9 cellular contexts compared by ENCODE assay signal in the genomic region with DNA sequence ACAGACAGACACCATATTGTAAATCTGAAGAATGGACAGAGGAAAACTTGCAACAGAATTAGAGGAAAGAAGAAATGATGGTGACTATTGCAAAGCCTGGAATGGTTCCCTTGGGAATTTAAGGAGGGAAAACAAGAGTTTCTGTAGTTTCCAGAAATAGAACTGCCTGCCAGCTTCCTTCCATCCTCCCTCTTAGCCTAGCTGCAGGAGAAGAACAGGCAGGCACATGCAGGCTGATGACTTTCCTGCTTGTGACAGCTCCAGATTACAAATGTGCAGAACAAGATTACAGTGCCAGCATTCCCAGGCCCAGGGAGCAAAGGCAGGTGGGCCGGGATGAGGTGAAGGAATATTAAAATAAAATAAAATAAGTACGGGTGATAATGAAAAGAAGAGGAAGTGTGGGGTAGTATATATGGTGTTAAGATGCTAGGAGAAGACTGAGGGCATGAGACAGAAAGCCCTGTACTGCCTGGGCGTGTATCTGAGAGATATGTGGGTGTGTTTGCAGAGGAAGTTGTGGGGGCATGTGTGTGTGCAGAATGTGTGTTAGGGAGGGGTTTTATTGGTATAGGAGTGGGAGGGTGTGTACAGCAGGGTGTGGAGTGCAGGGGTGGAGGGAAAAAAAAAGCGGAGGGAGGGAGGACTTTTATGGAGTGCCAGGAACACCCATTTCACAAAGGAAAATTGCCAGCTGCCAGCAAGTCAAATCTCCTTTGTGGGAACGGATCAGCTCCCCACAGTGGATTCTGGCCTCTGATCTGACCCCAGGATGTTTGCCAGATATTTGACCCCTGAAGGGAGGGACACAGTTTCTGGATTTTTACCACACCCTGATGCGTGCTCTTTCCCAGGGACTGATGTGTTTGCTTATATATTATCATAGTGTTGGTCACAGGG. TPM values are rescaled to one million over a fixed set of nuclear protein-coding genes. Genes with fewer than 3 reads are reported as not detected.
DNase-seq lines count a peak whose midpoint lies in the region; FAIRE-seq and TF ChIP-seq lines count a peak whose summit lies in the region.
"Had no signal": no experiment of that assay in that cellular context is flagged by ENCODE, and none has a peak within 500 bp of the region (broad histone marks: within the 10 kb centered on the region; RNA-seq: fewer than 3 reads in every experiment).

No MANE protein-coding gene starts in this region.

- H3K36me3 ChIP-seq in CD4-positive, alpha-beta memory T cell (ENCODE audit: insufficient read depth, low read length), result no peaks in the 10 kb centered on the region
- H3K36me3 ChIP-seq in HAP-1 (replicated peaks) (no peaks in the 10 kb centered on the region), BE2C (no peaks in the 10 kb centered on the region)

- CTCF ChIA-PET in CD4-positive, alpha-beta memory T cell (lab: Charles Lee; ENCODE audit: partially characterized antibody), result interaction anchor here (1.3 kb wide), 1 partner anchor 9 kb away, joined by 3 read pairs; no protein-coding TSS in a partner anchor

- peak in 3 of 5 donors; percentile 9 to 19 (median 14) for DNase-seq in CD4-positive, alpha-beta memory T cell
- DNase-seq in HTR-8/SVneo (ENCODE audit: insufficient read length, low spot score) (peak; percentile 25), left kidney (ENCODE audit: low read depth, low spot score) (peak; percentile 18), type B pancreatic cell (ENCODE audit: extremely low spot score, unreplicated experiment) (no peak), HAP-1 (ENCODE audit: low spot score in 2 of 2) (no peak), BE2C (no peak), cortex of kidney (lab: John Stamatoyannopoulos, UW) (no peak)
- no peak for DNase-seq in activated T-helper 1 cell treated with anti-CD3 and anti-CD28 coated beads, Interleukin-12 subunit alpha, Interleukin-12 subunit beta, Interleukin-2, Interleukin-4 antibody, amounts not matched to agents 30 ng/mL and 10 ng/mL and 1 ng/mL, durations not matched to agents 14 hours and 24 hours and 36 hours (ENCODE audit: low spot score)

- H3K27me3 ChIP-seq in CD4-positive, alpha-beta memory T cell (ENCODE audit: insufficient read depth, low read length), result no peaks in the 10 kb centered on the region
- H3K27me3 ChIP-seq in HAP-1 (ENCODE audit: low read depth) (no peaks in the 10 kb centered on the region), BE2C (no peaks in the 10 kb centered on the region)

- POLR2A ChIA-PET in CD4-positive, alpha-beta memory T cell (lab: Charles Lee; ENCODE audit: partially characterized antibody), result interaction anchor here (1.5 kb wide), 1 partner anchor 44 kb away, joined by 10 read pairs; a partner anchor contains a TSS

- no peak overlapping the region for H3K4me3 ChIP-seq in CD4-positive, alpha-beta memory T cell (ENCODE audit: low read length in 2 of 2)
- H3K4me3 ChIP-seq in HAP-1 (no peak overlapping the region), BE2C (ENCODE audit: low read depth, low read length) (no peak overlapping the region)

- H3K27ac Mint-ChIP-seq in CD4-positive, alpha-beta memory T cell, result peak overlapping the region; percentile 13 to 75 (median 49)
- H3K27ac Mint-ChIP-seq in activated T-helper 1 cell treated with anti-CD3 and anti-CD28 coated beads, Interleukin-12 subunit alpha, Interleukin-12 subunit beta, Interleukin-2, Interleukin-4 antibody, amounts not matched to agents 30 ng/mL and 10 ng/mL and 1 ng/mL, durations not matched to agents 14 hours and 24 hours and 36 hours, result peak overlapping the region; percentile 9
- peak overlapping the region; percentile 86 for H3K27ac Mint-ChIP-seq in type B pancreatic cell
- H3K27ac Mint-ChIP-seq: activated naive CD4-positive, alpha-beta T cell treated with anti-CD3 and anti-CD28 coated beads, Interleukin-2, amount 50 U/mL, for 24 hours had no signal

- H3K4me3 Mint-ChIP-seq in CD4-positive, alpha-beta memory T cell, result peak overlapping the region; percentile 18 to 73 (median 49)
- no peak overlapping the region for H3K4me3 Mint-ChIP-seq in activated T-helper 1 cell treated with anti-CD3 and anti-CD28 coated beads, Interleukin-12 subunit alpha, Interleukin-12 subunit beta, Interleukin-2, Interleukin-4 antibody, amounts not matched to agents 30 ng/mL and 10 ng/mL and 1 ng/mL, durations not matched to agents 14 hours and 24 hours and 36 hours
- H3K4me3 Mint-ChIP-seq in type B pancreatic cell, result peak overlapping the region; percentile 65
- H3K4me3 Mint-ChIP-seq: activated naive CD4-positive, alpha-beta T cell treated with anti-CD3 and anti-CD28 coated beads, Interleukin-2, amount 50 U/mL, for 24 hours had no signal

- no peaks in the 10 kb centered on the region for H3K9me3 Mint-ChIP-seq in CD4-positive, alpha-beta memory T cell
- H3K9me3 Mint-ChIP-seq in activated T-helper 1 cell treated with anti-CD3 and anti-CD28 coated beads, Interleukin-12 subunit alpha, Interleukin-12 subunit beta, Interleukin-2, Interleukin-4 antibody, amounts not matched to agents 30 ng/mL and 10 ng/mL and 1 ng/mL, durations not matched to agents 14 hours and 24 hours and 36 hours, result no peaks in the 10 kb centered on the region
- peaks cover 4% of the 10 kb centered on the region for H3K9me3 Mint-ChIP-seq in type B pancreatic cell
- H3K9me3 Mint-ChIP-seq: activated naive CD4-positive, alpha-beta T cell treated with anti-CD3 and anti-CD28 coated beads, Interleukin-2, amount 50 U/mL, for 24 hours had no signal

- peaks cover 25 to 41% (median 32%) of the 10 kb centered on the region in 4 donors for H3K4me1 Mint-ChIP-seq in CD4-positive, alpha-beta memory T cell
- peaks cover 38% of the 10 kb centered on the region for H3K4me1 Mint-ChIP-seq in activated T-helper 1 cell treated with anti-CD3 and anti-CD28 coated beads, Interleukin-12 subunit alpha, Interleukin-12 subunit beta, Interleukin-2, Interleukin-4 antibody, amounts not matched to agents 30 ng/mL and 10 ng/mL and 1 ng/mL, durations not matched to agents 14 hours and 24 hours and 36 hours (ENCODE audit: low read depth)
- H3K4me1 Mint-ChIP-seq in type B pancreatic cell (ENCODE audit: unreplicated experiment), result peaks cover 40% of the 10 kb centered on the region

- no peaks in the 10 kb centered on the region for H3K36me3 Mint-ChIP-seq in CD4-positive, alpha-beta memory T cell
- peaks cover 2% of the 10 kb centered on the region for H3K36me3 Mint-ChIP-seq in activated T-helper 1 cell treated with anti-CD3 and anti-CD28 coated beads, Interleukin-12 subunit alpha, Interleukin-12 subunit beta, Interleukin-2, Interleukin-4 antibody, amounts not matched to agents 30 ng/mL and 10 ng/mL and 1 ng/mL, durations not matched to agents 14 hours and 24 hours and 36 hours (ENCODE audit: low read depth)
- H3K36me3 Mint-ChIP-seq in type B pancreatic cell, result no peaks in the 10 kb centered on the region
- H3K36me3 Mint-ChIP-seq: activated naive CD4-positive, alpha-beta T cell treated with anti-CD3 and anti-CD28 coated beads, Interleukin-2, amount 50 U/mL, for 24 hours had no signal

- H3K4me1 ChIP-seq in CD4-positive, alpha-beta memory T cell (ENCODE audit: insufficient read depth, low read length), result peaks cover 37% of the 10 kb centered on the region
- H3K4me1 ChIP-seq in HAP-1 (no peaks in the 10 kb centered on the region), BE2C (peaks cover 5% of the 10 kb centered on the region)

- peak; percentile 16 for FAIRE-seq in HTR-8/SVneo (lab: Jason Lieb, UNC)

- H3K9me3 ChIP-seq in CD4-positive, alpha-beta memory T cell (ENCODE audit: control insufficient read depth in 1 of 2, low read length in 2 of 2), result no peaks in the 10 kb centered on the region
- H3K9me3 ChIP-seq in HAP-1 (no peaks in the 10 kb centered on the region), BE2C (no peaks in the 10 kb centered on the region)

- in situ Hi-C loops in HAP-1 (cut with MboI; ENCODE audit: low sequenced_read_pairs), result no loop called here

- TF ChIP-seq CTCF in type B pancreatic cell (conservative IDR thresholded peaks at IDR 0.05) (no peak), BE2C (IDR thresholded peaks at IDR 0.05; ENCODE audit: low read depth, low read length) (no peak)

- no peak overlapping the region for H3K27ac ChIP-seq in CD4-positive, alpha-beta memory T cell (ENCODE audit: low read depth, low read length)

- intact Hi-C loops in CD4-positive, alpha-beta memory T cell (cut with micrococcal nuclease), result no loop called here
- intact Hi-C loops in activated T-helper 1 cell treated with anti-CD3 and anti-CD28 coated beads, Interleukin-12 subunit alpha, Interleukin-12 subunit beta, Interleukin-2, Interleukin-4 antibody, amounts not matched to agents 30 ng/mL and 10 ng/mL and 1 ng/mL, durations not matched to agents 14 hours and 24 hours and 36 hours (cut with micrococcal nuclease), result no loop called here

- no peaks in the 10 kb centered on the region for H3K27me3 Mint-ChIP-seq in CD4-positive, alpha-beta memory T cell
- H3K27me3 Mint-ChIP-seq in activated T-helper 1 cell treated with anti-CD3 and anti-CD28 coated beads, Interleukin-12 subunit alpha, Interleukin-12 subunit beta, Interleukin-2, Interleukin-4 antibody, amounts not matched to agents 30 ng/mL and 10 ng/mL and 1 ng/mL, durations not matched to agents 14 hours and 24 hours and 36 hours (ENCODE audit: insufficient read depth), result peaks cover 2% of the 10 kb centered on the region
- no peaks in the 10 kb centered on the region for H3K27me3 Mint-ChIP-seq in type B pancreatic cell
- H3K27me3 Mint-ChIP-seq: activated naive CD4-positive, alpha-beta T cell treated with anti-CD3 and anti-CD28 coated beads, Interleukin-2, amount 50 U/mL, for 24 hours had no signal

RNA-seq across cellular contexts. Expression of a gene that starts 43.9 kb away (rescaled TPM):
- total RNA-seq in CD4-positive, alpha-beta memory T cell, result 10 to 100 TPM; 20.7 to 21.2 TPM
- polyA plus RNA-seq in CD4-positive, alpha-beta memory T cell, result 10 to 100 TPM; 10.9 to 11.9 TPM
- total RNA-seq in activated T-helper 1 cell treated with anti-CD3 and anti-CD28 coated beads, Interleukin-12 subunit alpha, Interleukin-12 subunit beta, Interleukin-2, Interleukin-4 antibody, amounts not matched to agents 30 ng/mL and 10 ng/mL and 1 ng/mL, durations not matched to agents 14 hours and 24 hours and 36 hours, result 11.7 and 13.6 TPM in 2 replicates
- 5.8 and 7.2 TPM in 2 replicates for total RNA-seq in type B pancreatic cell (ENCODE audit: low replicate concordance)
- 3.2 TPM for polyA plus RNA-seq in BE2C (2012; ENCODE audit: insufficient read depth, insufficient read length, low read depth)

Comparison
In these comparisons a context has a peak if more than half of its experiments do, and no peak if none do; other contexts are left out.
1. DNase-seq: peak in CD4-positive, alpha-beta memory T cell (3 of 5), HTR-8/SVneo (single experiment) and left kidney (single experiment); none in activated T-helper 1 cell treated with anti-CD3 and anti-CD28 coated beads, Interleukin-12 subunit alpha, Interleukin-12 subunit beta, Interleukin-2, Interleukin-4 antibody, amounts not matched to agents 30 ng/mL and 10 ng/mL and 1 ng/mL, durations not matched to agents 14 hours and 24 hours and 36 hours (single experiment), type B pancreatic cell (single experiment), HAP-1 (0 of 2), BE2C (single experiment) and cortex of kidney (single experiment).
2. H3K27ac Mint-ChIP-seq: peak in every context shown above with its lines; median percentile 86 in type B pancreatic cell; 49 in CD4-positive, alpha-beta memory T cell; 9 in activated T-helper 1 cell treated with anti-CD3 and anti-CD28 coated beads, Interleukin-12 subunit alpha, Interleukin-12 subunit beta, Interleukin-2, Interleukin-4 antibody, amounts not matched to agents 30 ng/mL and 10 ng/mL and 1 ng/mL, durations not matched to agents 14 hours and 24 hours and 36 hours.